19 cellular contexts compared by ENCODE assay signal in the genomic region with DNA sequence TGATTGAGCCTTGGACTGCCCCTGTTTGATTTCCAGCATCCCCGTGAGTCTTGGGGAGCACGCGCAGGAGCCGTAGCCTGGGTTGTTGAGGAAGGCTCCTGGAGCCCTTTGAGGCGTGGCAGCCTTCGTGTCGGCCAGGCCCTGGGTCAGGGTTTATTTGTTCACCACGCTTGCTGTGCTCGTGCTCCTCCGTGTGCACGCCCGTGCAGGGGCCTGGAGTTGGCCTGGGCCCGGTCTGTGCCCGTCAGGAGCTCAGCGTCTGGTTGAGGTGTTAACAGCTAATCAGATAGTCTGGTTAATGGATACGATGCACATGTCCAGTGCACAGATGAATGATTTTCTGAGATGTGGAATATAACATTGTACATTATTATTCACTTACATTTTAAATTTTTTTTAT. TPM values are rescaled to one million over a fixed set of nuclear protein-coding genes. Genes with fewer than 3 reads are reported as not detected.
DNase-seq lines count a peak whose midpoint lies in the region; ATAC-seq, FAIRE-seq and TF ChIP-seq lines count a peak whose summit lies in the region.
"Had no signal": no experiment of that assay in that cellular context is flagged by ENCODE, and none has a peak within 500 bp of the region (broad histone marks: within the 10 kb centered on the region; RNA-seq: fewer than 3 reads in every experiment).

No MANE protein-coding gene starts in this region.

- no peaks in the 10 kb centered on the region for H3K9me3 Mint-ChIP-seq in WTC11
- H3K9me3 Mint-ChIP-seq: CD8-positive, alpha-beta T cell had no signal

- intact Hi-C loops in kidney (cut with DNase I): no loop called here
- intact Hi-C loops in sigmoid colon (cut with DNase I): no loop called here

- H3K27me3 Mint-ChIP-seq in WTC11 (ENCODE audit: low read depth): no peaks in the 10 kb centered on the region
- H3K27me3 Mint-ChIP-seq: B cell had no signal

- DNase-seq in GM13976 (ENCODE audit: low spot score) (peak; percentile 11), WTC11 (ENCODE audit: low spot score) (no peak), kidney (peak; percentile 39), sigmoid colon (peak; percentile 22), activated T-cell treated with anti-CD3 and anti-CD28 coated beads for 4 hours (no peak), NCI-H345 (lab: John Stamatoyannopoulos, UW) (no peak), epidermal melanocyte (ENCODE audit: insufficient read length, low spot score) (no peak)
- DNase-seq: Calu3; CD8-positive, alpha-beta T cell; DMS 273 treated with DMSO at 0.1 percent for 48 hours; DMS53; DND-41 had no signal

- no peak for FAIRE-seq in kidney (lab: Jason Lieb, UNC)
- FAIRE-seq: GM12878, GM19239, HepG2 had no signal

- TF ChIP-seq CTCF in GM13976 (IDR thresholded peaks at IDR 0.05; ENCODE audit: borderline replicate concordance, control extremely low read depth, extremely low read depth, insufficient read depth, missing control alignments): no peak
- no peak for TF ChIP-seq CTCF in WTC11 (IDR thresholded peaks at IDR 0.05)
- TF ChIP-seq CTCF in kidney (IDR thresholded peaks at IDR 0.05; ENCODE audit: borderline replicate concordance, extremely low read depth, insufficient read depth): no peak
- no peak for TF ChIP-seq CTCF in sigmoid colon (IDR thresholded peaks at IDR 0.05)

- no peak overlapping the region for H3K9ac ChIP-seq in kidney (ENCODE audit: low read length in 2 of 2)
- H3K9ac ChIP-seq: BLaER1 treated with 17β-estradiol and CSF1 and Interleukin-3, amounts not matched to agents 10 nM and 100 nM; GM23248 had no signal

- CTCF ChIA-PET in WTC11 (lab: Charles Lee): no interaction called here

- H3K4me1 ChIP-seq in kidney (ENCODE audit: control insufficient read depth in 1 of 2, insufficient read depth in 1 of 2, low read depth in 1 of 2, low read length in 2 of 2) (no peaks in the 10 kb centered on the region), sigmoid colon (no peaks in the 10 kb centered on the region)
- H3K4me1 ChIP-seq: BLaER1 treated with 17β-estradiol and CSF1 and Interleukin-3, amounts not matched to agents 10 nM and 100 nM; HAP-1 had no signal

- POLR2A ChIA-PET in WTC11 (lab: Charles Lee): no interaction called here

- no peak for ATAC-seq in WTC11
- ATAC-seq: CD8-positive, alpha-beta T cell; GM12878; HepG2 had no signal

- H3K27ac Mint-ChIP-seq in WTC11: peak overlapping the region; percentile 41; the same call in 1 of the 2 replicates
- H3K27ac Mint-ChIP-seq: B cell; CD8-positive, alpha-beta T cell had no signal

- H3K36me3 Mint-ChIP-seq in WTC11: peaks cover 56% of the 10 kb centered on the region

- no peak overlapping the region for H3K4me3 ChIP-seq in kidney (ENCODE audit: low read length in 2 of 2)
- H3K4me3 ChIP-seq in sigmoid colon: no peak overlapping the region
- H3K4me3 ChIP-seq: BLaER1 treated with 17β-estradiol and CSF1 and Interleukin-3, amounts not matched to agents 10 nM and 100 nM; GM12878; GM23248; HAP-1 had no signal

- peaks cover 39 to 51% of the 10 kb centered on the region in 2 donors for H3K36me3 ChIP-seq in kidney (ENCODE audit: control insufficient read depth in 1 of 2, insufficient read depth in 2 of 2, low read length in 2 of 2)
- H3K36me3 ChIP-seq in sigmoid colon: peaks cover 14 to 100% (median 79%) of the 10 kb centered on the region in 4 donors

- H3K4me3 Mint-ChIP-seq in WTC11: no peak overlapping the region
- H3K4me3 Mint-ChIP-seq: B cell; CD8-positive, alpha-beta T cell had no signal

- H3K27ac ChIP-seq in kidney (ENCODE audit: low read depth in 2 of 2, low read length in 2 of 2) (no peak overlapping the region), sigmoid colon (no peak overlapping the region)
- H3K27ac ChIP-seq: BLaER1 treated with 17β-estradiol and CSF1 and Interleukin-3, amounts not matched to agents 10 nM and 100 nM; GM23248 had no signal

- TF ChIP-seq EP300 in sigmoid colon (IDR thresholded peaks at IDR 0.05): no peak

- no peaks in the 10 kb centered on the region for H3K27me3 ChIP-seq in sigmoid colon
- H3K27me3 ChIP-seq: BLaER1 treated with 17β-estradiol and CSF1 and Interleukin-3, amounts not matched to agents 10 nM and 100 nM had no signal

- in situ Hi-C loops in GM13976 (cut with MboI; ENCODE audit: low sequenced_read_pairs, unreplicated experiment): no loop called here

- no peaks in the 10 kb centered on the region for H3K4me1 Mint-ChIP-seq in WTC11
- H3K4me1 Mint-ChIP-seq: B cell had no signal

- TF ChIP-seq POLR2A in sigmoid colon (IDR thresholded peaks at IDR 0.05): no peak

- WGBS in sigmoid colon, 2 donors: 95 to 96% methylated on average over 16 of the region's 16 CpGs

- H3K9me3 ChIP-seq in kidney (ENCODE audit: control insufficient read depth in 1 of 2, low read length in 2 of 2): no peaks in the 10 kb centered on the region
- H3K9me3 ChIP-seq in sigmoid colon: no peaks in the 10 kb centered on the region
- H3K9me3 ChIP-seq: BLaER1 treated with 17β-estradiol and CSF1 and Interleukin-3, amounts not matched to agents 10 nM and 100 nM; HAP-1 had no signal

TF ChIP-seq in WTC11, 78 proteins besides CTCF, POLR2A, EP300 and RAD21 (continues in another document):
- TF ChIP-seq FOXJ3 (CRISPR knock-in tag; IDR thresholded peaks at IDR 0.05; ENCODE audit: borderline replicate concordance) (no peak), USF2 (CRISPR knock-in tag; IDR thresholded peaks at IDR 0.05) (no peak), AFF4 (CRISPR knock-in tag; IDR thresholded peaks at IDR 0.05; ENCODE audit: borderline replicate concordance) (no peak), RELA (CRISPR knock-in tag; IDR thresholded peaks at IDR 0.05; ENCODE audit: borderline replicate concordance) (no peak), ZNF121 (CRISPR knock-in tag; IDR thresholded peaks at IDR 0.05) (no peak), ATF2 (CRISPR knock-in tag; IDR thresholded peaks at IDR 0.05; ENCODE audit: borderline replicate concordance, low read depth) (no peak), NFE2L1 (CRISPR knock-in tag; IDR thresholded peaks at IDR 0.05) (no peak)
- TF ChIP-seq, protein P1, sequence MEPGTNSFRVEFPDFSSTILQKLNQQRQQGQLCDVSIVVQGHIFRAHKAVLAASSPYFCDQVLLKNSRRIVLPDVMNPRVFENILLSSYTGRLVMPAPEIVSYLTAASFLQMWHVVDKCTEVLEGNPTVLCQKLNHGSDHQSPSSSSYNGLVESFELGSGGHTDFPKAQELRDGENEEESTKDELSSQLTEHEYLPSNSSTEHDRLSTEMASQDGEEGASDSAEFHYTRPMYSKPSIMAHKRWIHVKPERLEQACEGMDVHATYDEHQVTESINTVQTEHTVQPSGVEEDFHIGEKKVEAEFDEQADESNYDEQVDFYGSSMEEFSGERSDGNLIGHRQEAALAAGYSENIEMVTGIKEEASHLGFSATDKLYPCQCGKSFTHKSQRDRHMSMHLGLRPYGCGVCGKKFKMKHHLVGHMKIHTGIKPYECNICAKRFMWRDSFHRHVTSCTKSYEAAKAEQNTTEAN (CRISPR knock-in tag; IDR thresholded peaks at IDR 0.05): no peak

RNA-seq across cellular contexts. Expression of gene IGHMBP2, which starts 8.0 kb away (rescaled TPM):
- total RNA-seq in WTC11 (2021) (17.8 to 22.5 TPM (median 19.3 TPM) in 3 replicates), kidney (19.6 TPM), sigmoid colon (10 to 100 TPM; 12.2 to 41.3 (median 30.4) TPM)
- polyA plus RNA-seq in kidney (ENCODE audit: insufficient read depth, low read depth, low replicate concordance) (8.8 TPM), sigmoid colon (10 to 100 TPM in 1 of 3 donors, 1 to 10 TPM in 2; 5.4 to 15.7 (median 8.1) TPM)

RNA-seq across cellular contexts. Expression of gene MRPL21, which starts 8.1 kb away (rescaled TPM):
- total RNA-seq in WTC11 (2021): 80.1 to 83.6 TPM (median 82.3 TPM) in 3 replicates
- 45.0 TPM for total RNA-seq in kidney
- 147 TPM for polyA plus RNA-seq in kidney (ENCODE audit: insufficient read depth, low read depth, low replicate concordance)
- 10 to 100 TPM; 53.7 to 99.1 (median 67.5) TPM for total RNA-seq in sigmoid colon
- polyA plus RNA-seq in sigmoid colon: 100 to 1,000 TPM; 107 to 134 (median 124) TPM

Comparison
In these comparisons a context has a peak if more than half of its experiments do, and no peak if none do; other contexts are left out.
1. DNase-seq: peak in GM13976 (single experiment), kidney (single experiment) and sigmoid colon (single experiment); none in WTC11 (single experiment), activated T-cell treated with anti-CD3 and anti-CD28 coated beads for 4 hours (single experiment), NCI-H345 (single experiment) and epidermal melanocyte (single experiment).